11 cellular contexts compared by ENCODE assay signal in genomic region chr15:30922469-30923311, GRCh38. TPM values are rescaled to one million over a fixed set of nuclear protein-coding genes. Genes with fewer than 3 reads are reported as not detected.
DNase-seq lines count a peak whose midpoint lies in the region; ATAC-seq and TF ChIP-seq lines count a peak whose summit lies in the region.
"Had no signal": no experiment of that assay in that cellular context is flagged by ENCODE, and none has a peak within 500 bp of the region (broad histone marks: within the 10 kb centered on the region; RNA-seq: fewer than 3 reads in every experiment).

No MANE protein-coding gene starts in this region.

- H3K4me2 ChIP-seq in H9 (ENCODE audit: insufficient read depth, insufficient read length, low read length) = peak overlapping the region; percentile 28

- WGBS in H9 (ENCODE audit: extremely low coverage, insufficient read length, low lambda C conversion rate) = no CpG with 5 or more reads among the region's 14 CpGs

- H3K9me3 Mint-ChIP-seq in H9 = no peaks in the 10 kb centered on the region
- H3K9me3 Mint-ChIP-seq in effector memory CD8-positive, alpha-beta T cell = no peaks in the 10 kb centered on the region

- H3K4me3 Mint-ChIP-seq in H9 = peak overlapping the region in 1 of 2 experiments; percentile 28; a peak in 3 of 5 replicates
- no peak overlapping the region for H3K4me3 Mint-ChIP-seq in effector memory CD8-positive, alpha-beta T cell

- no peak overlapping the region for H2BK20ac ChIP-seq in H9 (ENCODE audit: low read depth, low read length, poor library complexity, severe bottlenecking)

- no peak overlapping the region for H3T11ph ChIP-seq in H9 (ENCODE audit: low read length)

- TF ChIP-seq POLR2A in gastrocnemius medialis (IDR thresholded peaks at IDR 0.05) = no peak

- peak overlapping the region; percentile 70 for H4K91ac ChIP-seq in H9 (ENCODE audit: insufficient read length, low read depth, low read length)

- H3K4me3 ChIP-seq in iPS-15b (ENCODE audit: low read depth, low read length) (no peak overlapping the region), gastrocnemius medialis (no peak overlapping the region)
- H3K4me3 ChIP-seq: lung had no signal

- TF ChIP-seq CTCF in H9 (conservative IDR thresholded peaks at IDR 0.05) (no peak), gastrocnemius medialis (IDR thresholded peaks at IDR 0.05 in 4 of 5, conservative IDR thresholded peaks at IDR 0.05 in 1 of 5) (no peak)

- in situ Hi-C loops in gastrocnemius medialis (cut with MboI; ENCODE audit: low sequenced_read_pairs in 4 of 4) = no loop called here

- no peak overlapping the region for H4K5ac ChIP-seq in H9 (ENCODE audit: insufficient read length, low read depth, low read length)

- H4K20me1 ChIP-seq in H9 (ENCODE audit: control insufficient read depth, insufficient read depth, insufficient read length) = no peaks in the 10 kb centered on the region

- peaks cover 40 to 41% of the 10 kb centered on the region in 2 experiments for H3K4me1 Mint-ChIP-seq in H9
- H3K4me1 Mint-ChIP-seq in effector memory CD8-positive, alpha-beta T cell (ENCODE audit: low read depth in 2 of 2) = no peaks in the 10 kb centered on the region

- no peak overlapping the region for H2AK5ac ChIP-seq in H9 (ENCODE audit: insufficient read length, low read length)

- H3K14ac ChIP-seq in H9 (ENCODE audit: insufficient read depth, low read length) = peak overlapping the region; percentile 84

- no peaks in the 10 kb centered on the region for H3K23me2 ChIP-seq in H9 (ENCODE audit: insufficient read length, low read depth, low read length, poor library complexity, severe bottlenecking)

- no peak overlapping the region for H4K8ac ChIP-seq in H9 (replicated peaks; ENCODE audit: insufficient read length, low read depth, low read length)

- H3K27ac Mint-ChIP-seq in H9 = peak overlapping the region; percentile 95 to 100 (median 98)
- H3K27ac Mint-ChIP-seq in effector memory CD8-positive, alpha-beta T cell = no peak overlapping the region

- H3K79me2 ChIP-seq in H9 (ENCODE audit: insufficient read depth, low read length) = no peaks in the 10 kb centered on the region

- H3K27me3 ChIP-seq in H9 (ENCODE audit: insufficient read depth, low read length) (no peaks in the 10 kb centered on the region), iPS-15b (ENCODE audit: control insufficient read depth, insufficient read depth, low read length) (no peaks in the 10 kb centered on the region), gastrocnemius medialis (no peaks in the 10 kb centered on the region)

- no peak overlapping the region for H3K23ac ChIP-seq in H9 (ENCODE audit: insufficient read length, low read depth, low read length)

- H3K4ac ChIP-seq in H9 (ENCODE audit: low read depth, low read length) = no peak overlapping the region

- H2BK12ac ChIP-seq in H9 (ENCODE audit: insufficient read length, low read depth, low read length) = peak overlapping the region; percentile 66

- H2BK120ac ChIP-seq in H9 (ENCODE audit: low read depth, low read length, poor library complexity, severe bottlenecking) = no peak overlapping the region

- intact Hi-C loops in gastrocnemius medialis (cut with DNase I; ENCODE audit: low total_unique reads) = loop anchor here (5.0 kb wide), 1 partner anchor 70 kb away; the partner anchor contains the start of gene MTMR10

- H2BK5ac ChIP-seq in H9 (ENCODE audit: insufficient read length, low read length) = no peak overlapping the region

- H3K36me3 Mint-ChIP-seq in H9 (ENCODE audit: insufficient read depth in 1 of 3, low read depth in 3 of 3) = peaks cover 20 to 73% (median 68%) of the 10 kb centered on the region in 3 experiments; a peak in 6 of 7 replicates
- H3K36me3 Mint-ChIP-seq in effector memory CD8-positive, alpha-beta T cell (ENCODE audit: insufficient read depth) = peaks cover 46% of the 10 kb centered on the region

- peak overlapping the region; percentile 89 for H3K18ac ChIP-seq in H9 (ENCODE audit: insufficient read length, low read depth, low read length)

- H3K4me1 ChIP-seq in H9 (ENCODE audit: insufficient read depth, low read length) = peaks cover 7% of the 10 kb centered on the region; the same call in 1 of the 2 replicates
- H3K4me1 ChIP-seq in iPS-15b (ENCODE audit: control insufficient read depth, insufficient read depth, low read length) = peaks cover 21% of the 10 kb centered on the region
- peaks cover 27 to 45% of the 10 kb centered on the region in 2 donors for H3K4me1 ChIP-seq in gastrocnemius medialis

- no peaks in the 10 kb centered on the region for H3K27me3 Mint-ChIP-seq in H9 (ENCODE audit: low read depth)
- no peaks in the 10 kb centered on the region for H3K27me3 Mint-ChIP-seq in effector memory CD8-positive, alpha-beta T cell

- DNase-seq in H9 (peak; percentile 83), cerebellar cortex (ENCODE audit: low spot score) (peak; percentile 13), gastrocnemius medialis (no peak), NCI-H128 (lab: John Stamatoyannopoulos, UW; ENCODE audit: unreplicated experiment) (no peak)
- DNase-seq in effector memory CD8-positive, alpha-beta T cell = no peak
- DNase-seq in activated CD8-positive, alpha-beta memory T cell treated with anti-CD3 and anti-CD28 coated beads for 24 hours = no peak
- DNase-seq: activated CD8-positive, alpha-beta memory T cell treated with anti-CD3 and anti-CD28 coated beads, Interleukin-2, amount 50 U/mL, for 4 hours; NCI-H524 treated with DMSO at 0.1 percent for 48 hours had no signal

- H3K9ac ChIP-seq in H9 (ENCODE audit: extremely low read depth, insufficient read length, low read length) (peak overlapping the region; percentile 6), iPS-15b (ENCODE audit: low read depth, low read length) (peak overlapping the region; percentile 47)

- no peaks in the 10 kb centered on the region for H3K79me1 ChIP-seq in H9 (ENCODE audit: insufficient read depth, low read depth, low read length, poor library complexity, severe bottlenecking)

- H3K36me3 ChIP-seq in iPS-15b (ENCODE audit: control insufficient read depth, insufficient read depth, low read length) (peaks cover 32% of the 10 kb centered on the region), gastrocnemius medialis (peaks cover 0 to 66% of the 10 kb centered on the region in 2 donors)

- no peaks in the 10 kb centered on the region for H3K9me3 ChIP-seq in H9 (ENCODE audit: control insufficient read depth, low read depth, low read length)
- H3K9me3 ChIP-seq in iPS-15b (ENCODE audit: control insufficient read depth, insufficient read depth, low read length) = no peaks in the 10 kb centered on the region
- no peaks in the 10 kb centered on the region for H3K9me3 ChIP-seq in gastrocnemius medialis

- no peak overlapping the region for H2BK15ac ChIP-seq in H9 (ENCODE audit: low read depth, low read length)

- ATAC-seq in gastrocnemius medialis (peak in 1 of 2 donors; percentile 18), GM21723 (IDR thresholded peaks at IDR 0.05; ENCODE audit: unreplicated experiment) (no peak)
- ATAC-seq in effector memory CD8-positive, alpha-beta T cell (replicated peaks) = no peak

- H2AFZ ChIP-seq in H9 (ENCODE audit: low read length) = no peak overlapping the region

- no peak overlapping the region for H3K56ac ChIP-seq in H9 (ENCODE audit: insufficient read length, low read depth, low read length)

- H3K27ac ChIP-seq in H9 (ENCODE audit: insufficient read length, low read depth, low read length) (peak overlapping the region; percentile 97), gastrocnemius medialis (peak overlapping the region; percentile 61 to 79 (median 78))

RNA-seq across cellular contexts. Expression of gene FAN1, which starts 19.0 kb away (rescaled TPM):
- total RNA-seq in H9 (2021) (27.4 and 28.2 TPM in 2 replicates), gastrocnemius medialis (10 to 100 TPM; 20.0 to 27.5 (median 25.3) TPM)

Comparison
In these comparisons a context has a peak if more than half of its experiments do, and no peak if none do; other contexts are left out.
1. DNase-seq: peak in H9 (single experiment) and cerebellar cortex (single experiment); none in gastrocnemius medialis (0 of 2), NCI-H128 (single experiment), effector memory CD8-positive, alpha-beta T cell (0 of 3) and activated CD8-positive, alpha-beta memory T cell treated with anti-CD3 and anti-CD28 coated beads for 24 hours (single experiment).
2. H3K27ac Mint-ChIP-seq: peak in H9 (3 of 3); none in effector memory CD8-positive, alpha-beta T cell (0 of 2).